ENCODE assay signal across 15 cellular contexts in genomic region chr6:139833592-139833991, GRCh38.
DNase-seq lines count a peak whose midpoint lies in the region; ATAC-seq and TF ChIP-seq lines count a peak whose summit lies in the region.
"Had no signal": no experiment of that assay in that cellular context is flagged by ENCODE, and none has a peak within 500 bp of the region (broad histone marks: within the 10 kb centered on the region; RNA-seq: fewer than 3 reads in every experiment).

No MANE protein-coding gene starts in this region.

- ATAC-seq in natural killer cell treated with Interleukin-12 subunit alpha and Interleukin-12 subunit beta and Interleukin-15 and Interleukin-18, amount 100 ng/mL, for 72 hours, result peak; percentile 36 to 38
- ATAC-seq in natural killer cell, result no peak
- peak; percentile 44 for ATAC-seq in left lung
- peak; percentile 87 to 99 (median 94) for ATAC-seq in psoas muscle
- no peak for ATAC-seq in CD4-positive, alpha-beta T cell (ENCODE audit: poor library complexity)
- ATAC-seq: A549, GM23338 had no signal

- no peak for TF ChIP-seq CTCF in natural killer cell (IDR thresholded peaks at IDR 0.05)
- TF ChIP-seq CTCF in left lung (IDR thresholded peaks at IDR 0.05), result no peak
- TF ChIP-seq CTCF in psoas muscle (IDR thresholded peaks at IDR 0.05), result no peak
- no peak for TF ChIP-seq CTCF in PC-9 (conservative IDR thresholded peaks at IDR 0.05)
- no peak for TF ChIP-seq CTCF in CD4-positive, alpha-beta T cell (IDR thresholded peaks at IDR 0.05)

- WGBS in psoas muscle, 3 donors, result 45 to 62% (median 47%) methylated on average over 4 of the region's 4 CpGs

- no peaks in the 10 kb centered on the region for H3K9me3 Mint-ChIP-seq in natural killer cell treated with Interleukin-12 subunit alpha and Interleukin-12 subunit beta and Interleukin-15 and Interleukin-18, amount 100 ng/mL, for 72 hours
- no peaks in the 10 kb centered on the region for H3K9me3 Mint-ChIP-seq in natural killer cell
- no peaks in the 10 kb centered on the region for H3K9me3 Mint-ChIP-seq in CD4-positive, alpha-beta T cell
- H3K9me3 Mint-ChIP-seq: GM23338 had no signal

- BruUV-seq in PC-9 (replicated peaks; lab: Mats Ljungman, UMichigan), result no TSS peak

- H3K4me3 ChIP-seq in left lung (no peak overlapping the region), psoas muscle (no peak overlapping the region), PC-9 (no peak overlapping the region)
- H3K4me3 ChIP-seq: A549, GM23338 had no signal

- H3K79me2 ChIP-seq in PC-9 (ENCODE audit: low read depth), result no peaks in the 10 kb centered on the region

- CTCF ChIA-PET in PC-9 (lab: Charles Lee), result no interaction called here
- CTCF ChIA-PET in CD4-positive, alpha-beta T cell (lab: Charles Lee), result no interaction called here

- intact Hi-C loops in natural killer cell (cut with micrococcal nuclease) (no loop called here), left lung (cut with DNase I) (no loop called here), psoas muscle (cut with DNase I) (no loop called here), PC-9 (cut with micrococcal nuclease; ENCODE audit: unreplicated experiment) (no loop called here)
- intact Hi-C loops in CD4-positive, alpha-beta T cell (cut with DNase I, micrococcal nuclease), result no loop called here

- H2AFZ ChIP-seq in PC-9, result no peak overlapping the region

- H3K27me3 Mint-ChIP-seq in natural killer cell treated with Interleukin-12 subunit alpha and Interleukin-12 subunit beta and Interleukin-15 and Interleukin-18, amount 100 ng/mL, for 72 hours, result peaks cover 3 to 14% of the 10 kb centered on the region in 2 donors
- H3K27me3 Mint-ChIP-seq in natural killer cell (ENCODE audit: low read depth in 2 of 2), result peaks cover 0 to 28% of the 10 kb centered on the region in 2 donors
- H3K27me3 Mint-ChIP-seq in CD4-positive, alpha-beta T cell, result peaks cover 33% of the 10 kb centered on the region

- H3K27ac ChIP-seq in left lung (no peak overlapping the region), psoas muscle (no peak overlapping the region), PC-9 (no peak overlapping the region)
- no peak overlapping the region for H3K27ac ChIP-seq in CD4-positive, alpha-beta T cell (ENCODE audit: low read depth, low read length)
- H3K27ac ChIP-seq: A549 had no signal

- no peaks in the 10 kb centered on the region for H3K27me3 ChIP-seq in left lung
- no peaks in the 10 kb centered on the region for H3K27me3 ChIP-seq in psoas muscle (ENCODE audit: insufficient read depth in 3 of 3, low read length in 2 of 3)
- H3K27me3 ChIP-seq in PC-9 (ENCODE audit: insufficient read depth, low read depth), result no peaks in the 10 kb centered on the region
- H3K27me3 ChIP-seq in CD4-positive, alpha-beta T cell (ENCODE audit: control insufficient read depth, insufficient read depth, low read length), result no peaks in the 10 kb centered on the region

- DNase-seq in natural killer cell treated with Interleukin-12 subunit alpha and Interleukin-12 subunit beta and Interleukin-15 and Interleukin-18, amount 100 ng/mL, for 72 hours (ENCODE audit: low spot score), result no peak
- DNase-seq in natural killer cell (no peak), left lung (no peak), psoas muscle (peak in 1 of 2 donors; percentile 59), PC-9 (no peak), AML-193 (lab: John Stamatoyannopoulos, UW) (no peak)
- no peak for DNase-seq in CD4-positive, alpha-beta T cell
- DNase-seq: Caco-2; CD8-positive, alpha-beta memory T cell; DND-41; GDM1; H7 had no signal

- no peaks in the 10 kb centered on the region for H3K9me2 ChIP-seq in PC-9 (ENCODE audit: insufficient read depth)

- no peak overlapping the region for H3K4me3 Mint-ChIP-seq in natural killer cell treated with Interleukin-12 subunit alpha and Interleukin-12 subunit beta and Interleukin-15 and Interleukin-18, amount 100 ng/mL, for 72 hours
- H3K4me3 Mint-ChIP-seq in natural killer cell, result no peak overlapping the region
- no peak overlapping the region for H3K4me3 Mint-ChIP-seq in CD4-positive, alpha-beta T cell
- H3K4me3 Mint-ChIP-seq: CD14-positive monocyte; CD8-positive, alpha-beta memory T cell; GM23338 had no signal

- no peaks in the 10 kb centered on the region for H3F3A ChIP-seq in PC-9 (ENCODE audit: insufficient read depth, low read depth)

- H3K36me3 ChIP-seq in left lung, result no peaks in the 10 kb centered on the region
- no peaks in the 10 kb centered on the region for H3K36me3 ChIP-seq in psoas muscle (ENCODE audit: insufficient read depth in 1 of 2, low read depth in 1 of 2)
- no peaks in the 10 kb centered on the region for H3K36me3 ChIP-seq in PC-9 (ENCODE audit: low read depth)

- H4K20me1 ChIP-seq in PC-9 (ENCODE audit: insufficient read depth), result no peaks in the 10 kb centered on the region

- no peak overlapping the region for H3K4me2 ChIP-seq in PC-9
- H3K4me2 ChIP-seq: A549, GM23338 had no signal

- H3K4me1 ChIP-seq in left lung (no peaks in the 10 kb centered on the region), psoas muscle (peaks cover 5% of the 10 kb centered on the region), PC-9 (replicated peaks; ENCODE audit: insufficient read depth) (no peaks in the 10 kb centered on the region)
- H3K4me1 ChIP-seq: A549, Caco-2 had no signal

- H3K4me1 Mint-ChIP-seq in natural killer cell treated with Interleukin-12 subunit alpha and Interleukin-12 subunit beta and Interleukin-15 and Interleukin-18, amount 100 ng/mL, for 72 hours (ENCODE audit: low read depth in 2 of 2), result no peaks in the 10 kb centered on the region
- H3K4me1 Mint-ChIP-seq in natural killer cell, result no peaks in the 10 kb centered on the region
- no peaks in the 10 kb centered on the region for H3K4me1 Mint-ChIP-seq in CD4-positive, alpha-beta T cell (ENCODE audit: low read depth)
- H3K4me1 Mint-ChIP-seq: CD8-positive, alpha-beta memory T cell; GM23338 had no signal

- H3K9me3 ChIP-seq in left lung (no peaks in the 10 kb centered on the region), psoas muscle (no peaks in the 10 kb centered on the region), PC-9 (ENCODE audit: insufficient read depth, low read depth) (no peaks in the 10 kb centered on the region)
- H3K9me3 ChIP-seq in CD4-positive, alpha-beta T cell (ENCODE audit: control insufficient read depth, low read length), result no peaks in the 10 kb centered on the region
- H3K9me3 ChIP-seq: A549, Caco-2 had no signal

- H3K36me3 Mint-ChIP-seq in natural killer cell treated with Interleukin-12 subunit alpha and Interleukin-12 subunit beta and Interleukin-15 and Interleukin-18, amount 100 ng/mL, for 72 hours, result no peaks in the 10 kb centered on the region
- H3K36me3 Mint-ChIP-seq in natural killer cell, result no peaks in the 10 kb centered on the region
- H3K36me3 Mint-ChIP-seq in CD4-positive, alpha-beta T cell (ENCODE audit: low read depth), result no peaks in the 10 kb centered on the region
- H3K36me3 Mint-ChIP-seq: CD8-positive, alpha-beta memory T cell had no signal

- no peak overlapping the region for H3K27ac Mint-ChIP-seq in natural killer cell treated with Interleukin-12 subunit alpha and Interleukin-12 subunit beta and Interleukin-15 and Interleukin-18, amount 100 ng/mL, for 72 hours
- H3K27ac Mint-ChIP-seq in natural killer cell, result no peak overlapping the region
- no peak overlapping the region for H3K27ac Mint-ChIP-seq in CD4-positive, alpha-beta T cell
- H3K27ac Mint-ChIP-seq: CD14-positive monocyte; CD8-positive, alpha-beta memory T cell; GM23338 had no signal

- POLR2A ChIA-PET in PC-9 (lab: Charles Lee; ENCODE audit: unreplicated experiment), result no interaction called here
- POLR2A ChIA-PET in CD4-positive, alpha-beta T cell (lab: Charles Lee), result no interaction called here

Comparison
In these comparisons a context has a peak if more than half of its experiments do, and no peak if none do; other contexts are left out.
1. ATAC-seq: peak in natural killer cell treated with Interleukin-12 subunit alpha and Interleukin-12 subunit beta and Interleukin-15 and Interleukin-18, amount 100 ng/mL, for 72 hours (2 of 2), left lung (single experiment) and psoas muscle (4 of 4); none in natural killer cell (0 of 3) and CD4-positive, alpha-beta T cell (single experiment).